ENCODE assay signal across 27 cellular contexts in the genomic region with DNA sequence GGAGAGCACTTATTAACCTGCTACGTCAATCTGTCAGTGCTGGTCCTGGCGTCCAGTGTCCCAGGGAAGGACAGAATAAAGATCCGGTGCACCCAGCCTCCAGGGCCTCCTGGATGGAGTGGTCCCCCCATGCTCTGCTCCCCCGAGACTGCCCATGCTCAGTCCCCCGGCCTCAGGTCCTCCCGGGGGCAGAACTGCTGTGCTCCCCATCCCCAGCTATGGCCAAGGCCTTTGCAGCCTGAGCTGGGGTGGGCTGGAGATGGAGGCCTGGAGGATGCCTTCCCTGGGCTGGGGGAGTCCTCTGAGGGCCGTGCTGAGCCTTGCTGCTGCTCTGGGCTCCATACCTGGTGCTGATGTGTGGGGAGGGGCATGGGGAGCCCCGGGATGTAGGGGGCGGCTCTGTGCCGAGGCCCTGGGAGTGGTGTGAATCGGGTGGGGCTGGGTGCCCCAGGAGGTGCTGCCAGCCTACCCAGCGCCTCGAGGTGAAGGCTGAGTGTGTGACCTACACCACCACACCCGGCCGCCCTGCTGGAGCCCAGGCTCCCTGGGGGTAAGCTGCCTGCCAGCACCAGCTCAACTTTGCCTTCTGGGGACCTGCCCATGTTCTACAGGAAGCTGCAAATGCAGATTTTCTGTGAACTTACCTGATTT.
"Had no signal": no experiment of that assay in that cellular context is flagged by ENCODE, and none has a peak within 500 bp of the region (broad histone marks: within the 10 kb centered on the region; RNA-seq: fewer than 3 reads in every experiment).

No MANE protein-coding gene starts in this region.

- ATAC-seq: activated CD8-positive, alpha-beta memory T cell treated with anti-CD3 and anti-CD28 coated beads, Interleukin-2, amount 10 ng/mL, durations not matched to agents 7 days and 5 days; body of pancreas; T-helper 17 cell; WTC11 had no signal

- H3K27ac ChIP-seq: adrenal gland, ascending aorta, body of pancreas had no signal

- H3K4me3 Mint-ChIP-seq: activated CD8-positive, alpha-beta memory T cell treated with anti-CD3 and anti-CD28 coated beads, Interleukin-2, amount 10 ng/mL, durations not matched to agents 7 days and 5 days; activated naive CD8-positive, alpha-beta T cell; activated T-cell treated with anti-CD3 and anti-CD28 coated beads, Interleukin-2, amount 50 U/mL, for 24 hours; activated T-helper 1 cell treated with anti-CD3 and anti-CD28 coated beads, Interleukin-12 subunit alpha, Interleukin-12 subunit beta, Interleukin-2, Interleukin-4 antibody, amounts not matched to agents 30 ng/mL and 10 ng/mL and 1 ng/mL, durations not matched to agents 14 hours and 24 hours and 36 hours; IgD-negative memory B cell; T-helper 17 cell; WTC11 had no signal

- H3K4me3 ChIP-seq: adrenal gland, ascending aorta, body of pancreas had no signal

- FAIRE-seq: bronchial epithelial cell, RCC 7860 had no signal

- H3K9me3 ChIP-seq: ascending aorta had no signal

- H3K4me1 ChIP-seq: adrenal gland, ascending aorta, body of pancreas had no signal

- H3K27me3 ChIP-seq: ascending aorta, body of pancreas had no signal

- H3K27ac Mint-ChIP-seq: activated CD8-positive, alpha-beta memory T cell treated with anti-CD3 and anti-CD28 coated beads, Interleukin-2, amount 10 ng/mL, durations not matched to agents 7 days and 5 days; activated naive CD8-positive, alpha-beta T cell; activated T-cell treated with anti-CD3 and anti-CD28 coated beads, Interleukin-2, amount 50 U/mL, for 24 hours; activated T-helper 1 cell treated with anti-CD3 and anti-CD28 coated beads, Interleukin-12 subunit alpha, Interleukin-12 subunit beta, Interleukin-2, Interleukin-4 antibody, amounts not matched to agents 30 ng/mL and 10 ng/mL and 1 ng/mL, durations not matched to agents 14 hours and 24 hours and 36 hours; IgD-negative memory B cell; T-helper 17 cell had no signal

- H3K36me3 ChIP-seq: adrenal gland, ascending aorta had no signal

- H3K27me3 Mint-ChIP-seq: activated CD8-positive, alpha-beta memory T cell treated with anti-CD3 and anti-CD28 coated beads, Interleukin-2, amount 10 ng/mL, durations not matched to agents 7 days and 5 days had no signal

- DNase-seq: activated CD4-positive, alpha-beta T cell treated with anti-CD3 and anti-CD28 coated beads for 48 hours; activated CD4-positive, alpha-beta T cell treated with anti-CD3 and anti-CD28 coated beads, Interleukin-2, amount 50 U/mL, for 48 hours; activated CD4-positive, CD25-positive, alpha-beta regulatory T cell treated with anti-CD3 and anti-CD28 coated beads, Interleukin-2, amount 50 U/mL, for 72 hours; activated CD8-positive, alpha-beta memory T cell treated with anti-CD3 and anti-CD28 coated beads, Interleukin-2, amount 10 ng/mL, durations not matched to agents 7 days and 5 days; activated effector memory CD4-positive, alpha-beta T cell treated with Interleukin-2 at 50 U/mL for 16 hours; activated naive CD4-positive, alpha-beta T cell; activated T-cell treated with anti-CD3 and anti-CD28 coated beads, Interleukin-2, amount 50 U/mL, for 24 hours; adrenal gland; body of pancreas; MM.1S; NCI-H1105; NCI-H1436; NCI-H187; NCI-H2081; NCI-H510A treated with DMSO at 0.1 percent for 48 hours; NCI-H69; NK-92 treated with Interleukin-12 subunit alpha and Interleukin-12 subunit beta, amount 100 ng/mL, for 24 hours; SIG-M5; T-helper 17 cell; T-helper 9 cell had no signal

- H3K4me1 Mint-ChIP-seq: activated CD8-positive, alpha-beta memory T cell treated with anti-CD3 and anti-CD28 coated beads, Interleukin-2, amount 10 ng/mL, durations not matched to agents 7 days and 5 days; IgD-negative memory B cell; WTC11 had no signal

- H3K36me3 Mint-ChIP-seq: activated CD8-positive, alpha-beta memory T cell treated with anti-CD3 and anti-CD28 coated beads, Interleukin-2, amount 10 ng/mL, durations not matched to agents 7 days and 5 days had no signal
